ENCODE assay signal across 18 cellular contexts in the genomic region with DNA sequence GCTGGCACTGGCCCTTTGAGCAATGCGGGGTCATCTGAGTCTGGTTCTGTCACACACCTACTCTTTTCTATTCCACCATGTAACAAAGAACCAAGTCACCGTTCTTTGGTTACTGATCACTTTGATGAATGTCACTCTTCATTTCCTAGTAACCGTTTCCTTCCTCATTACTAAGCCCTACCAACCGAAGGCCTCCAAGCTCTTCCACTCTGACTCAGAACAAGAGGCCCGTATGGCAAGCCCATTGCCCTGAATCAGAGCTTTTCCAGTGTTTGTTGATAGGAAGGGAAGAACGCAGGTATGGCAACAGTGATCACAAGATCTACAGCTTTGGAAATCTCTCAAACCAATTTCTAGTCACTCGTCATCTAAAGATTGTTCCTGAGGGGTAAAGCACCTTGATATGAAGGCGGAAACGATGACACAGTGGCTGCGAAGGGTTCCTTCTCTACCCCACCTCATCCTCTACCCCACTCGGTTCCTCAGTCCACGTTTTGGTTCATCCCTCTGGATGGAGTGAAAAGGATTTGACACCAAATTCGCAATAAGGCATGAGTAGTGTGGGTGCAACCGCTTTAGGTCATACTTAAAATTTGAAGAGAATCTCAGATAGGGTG. TPM values are rescaled to one million over a fixed set of nuclear protein-coding genes. Genes with fewer than 3 reads are reported as not detected.
DNase-seq lines count a peak whose midpoint lies in the region; ATAC-seq and TF ChIP-seq lines count a peak whose summit lies in the region.
"Had no signal": no experiment of that assay in that cellular context is flagged by ENCODE, and none has a peak within 500 bp of the region (broad histone marks: within the 10 kb centered on the region; RNA-seq: fewer than 3 reads in every experiment).

No MANE protein-coding gene starts in this region.

- H3K36me3 Mint-ChIP-seq in activated T-helper 17 cell treated with anti-CD3 and anti-CD28 coated beads, Interleukin-2, amount 50 U/mL, for 72 hours (ENCODE audit: low read depth) = no peaks in the 10 kb centered on the region

- TF ChIP-seq POLR2A in tibial nerve (IDR thresholded peaks at IDR 0.05) (no peak), gastroesophageal sphincter (IDR thresholded peaks at IDR 0.05) (no peak)

- H3K27me3 ChIP-seq in tibial nerve (no peaks in the 10 kb centered on the region), gastroesophageal sphincter (no peaks in the 10 kb centered on the region)
- H3K27me3 ChIP-seq: right lobe of liver had no signal

- peaks cover 42% of the 10 kb centered on the region for H3K4me1 Mint-ChIP-seq in activated T-helper 17 cell treated with anti-CD3 and anti-CD28 coated beads, Interleukin-2, amount 50 U/mL, for 72 hours
- H3K4me1 Mint-ChIP-seq: H9, neural crest cell had no signal

- no peak overlapping the region for H3K4me3 ChIP-seq in tibial nerve
- H3K4me3 ChIP-seq in gastroesophageal sphincter = no peak overlapping the region
- H3K4me3 ChIP-seq: right lobe of liver had no signal

- peak; percentile 82 for ATAC-seq in activated T-helper 17 cell treated with anti-CD3 and anti-CD28 coated beads, Interleukin-2, amount 50 U/mL, for 72 hours (replicated peaks)
- ATAC-seq in esophagus mucosa (no peak), gastroesophageal sphincter (no peak)
- ATAC-seq: right lobe of liver had no signal

- TF ChIP-seq EP300 in tibial nerve (IDR thresholded peaks at IDR 0.05) (no peak), gastroesophageal sphincter (IDR thresholded peaks at IDR 0.05) (no peak)

- peak overlapping the region; percentile 75 for H3K4me3 Mint-ChIP-seq in activated T-helper 17 cell treated with anti-CD3 and anti-CD28 coated beads, Interleukin-2, amount 50 U/mL, for 72 hours
- H3K4me3 Mint-ChIP-seq: H9, neural crest cell had no signal

- H3K27me3 Mint-ChIP-seq in activated T-helper 17 cell treated with anti-CD3 and anti-CD28 coated beads, Interleukin-2, amount 50 U/mL, for 72 hours = no peaks in the 10 kb centered on the region

- H3K27ac ChIP-seq in tibial nerve = no peak overlapping the region
- H3K27ac ChIP-seq in gastroesophageal sphincter = no peak overlapping the region
- H3K27ac ChIP-seq: right lobe of liver had no signal

- H3K27ac Mint-ChIP-seq in activated T-helper 17 cell treated with anti-CD3 and anti-CD28 coated beads, Interleukin-2, amount 50 U/mL, for 72 hours = peak overlapping the region; percentile 94
- H3K27ac Mint-ChIP-seq: H9 had no signal

- H3K36me3 ChIP-seq in tibial nerve = no peaks in the 10 kb centered on the region
- no peaks in the 10 kb centered on the region for H3K36me3 ChIP-seq in gastroesophageal sphincter
- H3K36me3 ChIP-seq: right lobe of liver had no signal

- H3K4me1 ChIP-seq in tibial nerve (no peaks in the 10 kb centered on the region), gastroesophageal sphincter (no peaks in the 10 kb centered on the region)
- H3K4me1 ChIP-seq: right lobe of liver had no signal

- 78 to 82% methylated on average over 14 of the region's 14 CpGs for WGBS in tibial nerve, 2 donors
- WGBS in gastroesophageal sphincter (ENCODE audit: low coverage in 1 of 2), 2 donors = 80 to 100% methylated on average over 1 to 13 of the region's 14 CpGs

- no peaks in the 10 kb centered on the region for H3K9me3 ChIP-seq in tibial nerve
- H3K9me3 ChIP-seq in gastroesophageal sphincter = no peaks in the 10 kb centered on the region
- H3K9me3 ChIP-seq: right lobe of liver had no signal

- DNase-seq in activated CD8-positive, alpha-beta memory T cell treated with anti-CD3 and anti-CD28 coated beads, Interleukin-2, amount 50 U/mL, for 4 hours = peak; percentile 17
- no peak for DNase-seq in activated CD8-positive, alpha-beta memory T cell treated with anti-CD3 and anti-CD28 coated beads, Interleukin-2, amount 50 U/mL, for 48 hours
- DNase-seq in T-helper 22 cell (ENCODE audit: low read depth) (peak; percentile 50), tibial nerve (ENCODE audit: low spot score in 2 of 2) (no peak)
- DNase-seq in stimulated activated CD4-positive, alpha-beta T cell treated with anti-CD3 and anti-CD28 coated beads, Interleukin-4, amount 100 ng/mL, for 24 hours = peak; percentile 54
- DNase-seq: cerebellar nuclear complex, H9, NCI-H1930, NCI-H69, right lobe of liver, T1000 had no signal

- no peaks in the 10 kb centered on the region for H3K9me3 Mint-ChIP-seq in activated T-helper 17 cell treated with anti-CD3 and anti-CD28 coated beads, Interleukin-2, amount 50 U/mL, for 72 hours

- TF ChIP-seq CTCF in tibial nerve (IDR thresholded peaks at IDR 0.05) = no peak
- TF ChIP-seq CTCF in gastroesophageal sphincter (IDR thresholded peaks at IDR 0.05) = no peak

RNA-seq across cellular contexts. Expression of a gene that starts 28.0 kb away (rescaled TPM):
- 100 to 1,000 TPM in 1 of 2 donors, 10 to 100 TPM in 1; 87.0 to 110 TPM for total RNA-seq in activated T-helper 17 cell treated with anti-CD3 and anti-CD28 coated beads, Interleukin-2, amount 50 U/mL, for 72 hours
- 1 to 10 TPM in 1 of 4 donors, under 1 TPM in 1, not detected in 2; 0.20 to 1.3 TPM for total RNA-seq in tibial nerve
- total RNA-seq in esophagus mucosa = not detected
- total RNA-seq in gastroesophageal sphincter = under 1 TPM in 2 of 4 donors, not detected in 2; 0.15 to 0.40 TPM
- total RNA-seq: frontal cortex, H9, LHCN-M2, lung microvascular endothelial cell, neural crest cell had no signal

Comparison
In these comparisons a context has a peak if more than half of its experiments do, and no peak if none do; other contexts are left out.
1. DNase-seq: peak in activated CD8-positive, alpha-beta memory T cell treated with anti-CD3 and anti-CD28 coated beads, Interleukin-2, amount 50 U/mL, for 4 hours (single experiment), T-helper 22 cell (single experiment) and stimulated activated CD4-positive, alpha-beta T cell treated with anti-CD3 and anti-CD28 coated beads, Interleukin-4, amount 100 ng/mL, for 24 hours (single experiment); none in activated CD8-positive, alpha-beta memory T cell treated with anti-CD3 and anti-CD28 coated beads, Interleukin-2, amount 50 U/mL, for 48 hours (single experiment) and tibial nerve (0 of 2).
2. RNA of a gene that starts 28.0 kb away (total RNA-seq): 87.0 to 110 TPM in activated T-helper 17 cell treated with anti-CD3 and anti-CD28 coated beads, Interleukin-2, amount 50 U/mL, for 72 hours; 0.20 to 1.3 TPM in tibial nerve, 0.15 to 0.40 TPM in gastroesophageal sphincter and not detected in esophagus mucosa (single experiment); every median in the first group is over 10 times any median in the second.